ENCODE assay signal across 29 cellular contexts in genomic region chrX:141759238-141759637, GRCh38.
"Had no signal": no experiment of that assay in that cellular context is flagged by ENCODE, and none has a peak within 500 bp of the region (broad histone marks: within the 10 kb centered on the region; RNA-seq: fewer than 3 reads in every experiment).

No MANE protein-coding gene starts in this region.

- H3K4me1 ChIP-seq: ascending aorta, breast epithelium, colonic mucosa, gastrocnemius medialis, heart right ventricle had no signal

- H3K27ac ChIP-seq: ascending aorta, breast epithelium, cardiac muscle cell, colonic mucosa, gastrocnemius medialis, heart right ventricle, VCaP had no signal

- DNase-seq: activated CD4-positive, alpha-beta memory T cell treated with anti-CD3 and anti-CD28 coated beads, Interleukin-2, amount 10 ng/mL, durations not matched to agents 7 days and 5 days; activated CD4-positive, alpha-beta T cell treated with anti-CD3 and anti-CD28 coated beads for 1 hour; activated CD4-positive, alpha-beta T cell treated with anti-CD3 and anti-CD28 coated beads for 4 hours; activated CD4-positive, alpha-beta T cell treated with anti-CD3 and anti-CD28 coated beads, Interleukin-2, amount 10 ng/mL, durations not matched to agents 7 days and 5 days; activated CD4-positive, alpha-beta T cell treated with anti-CD3 and anti-CD28 coated beads, Interleukin-2, amount 50 U/mL, for 4 hours; activated CD8-positive, alpha-beta memory T cell treated with anti-CD3 and anti-CD28 coated beads, Interleukin-2, amount 50 U/mL, for 48 hours; activated gamma-delta T cell; activated naive CD4-positive, alpha-beta T cell; activated naive CD4-positive, alpha-beta T cell treated with anti-CD3 and anti-CD28 coated beads, Interleukin-2, amount 10 ng/mL, durations not matched to agents 7 days and 5 days; activated naive CD8-positive, alpha-beta T cell treated with anti-CD3 and anti-CD28 coated beads, Interleukin-2, amount 10 ng/mL, durations not matched to agents 7 days and 5 days; activated T-cell treated with anti-CD3 and anti-CD28 coated beads for 4 hours; activated T-cell treated with anti-CD3 and anti-CD28 coated beads, Interleukin-2, amount 50 U/mL, for 24 hours; activated T-cell treated with anti-CD3 and anti-CD28 coated beads, Interleukin-2, amount 50 U/mL, for 72 hours; central memory CD4-positive, alpha-beta T cell; cerebellar nuclear complex; colonic mucosa; effector CD8-positive, alpha-beta T cell; foreskin fibroblast; gastrocnemius medialis; heart right ventricle; T-helper 2 cell had no signal

- H3K9me3 ChIP-seq: ascending aorta, breast epithelium, colonic mucosa, gastrocnemius medialis had no signal

- FAIRE-seq: TTC549 had no signal

- H3K4me3 ChIP-seq: ascending aorta, breast epithelium, cardiac muscle cell, colonic mucosa, gastrocnemius medialis, heart right ventricle had no signal

- H3K27me3 ChIP-seq: ascending aorta, breast epithelium, cardiac muscle cell, colonic mucosa, gastrocnemius medialis, heart right ventricle had no signal

- ATAC-seq: activated naive CD4-positive, alpha-beta T cell treated with anti-CD3 and anti-CD28 coated beads, Interleukin-2, amount 50 U/mL, for 72 hours; activated T-cell treated with anti-CD3 and anti-CD28 coated beads, Interleukin-2, amount 50 U/mL, for 72 hours; esophagus mucosa; gastrocnemius medialis; heart right ventricle; WTC11 had no signal

- H3K36me3 ChIP-seq: ascending aorta, breast epithelium, cardiac muscle cell, colonic mucosa, gastrocnemius medialis, heart right ventricle had no signal
